19 cellular contexts compared by ENCODE assay signal in the genomic region with DNA sequence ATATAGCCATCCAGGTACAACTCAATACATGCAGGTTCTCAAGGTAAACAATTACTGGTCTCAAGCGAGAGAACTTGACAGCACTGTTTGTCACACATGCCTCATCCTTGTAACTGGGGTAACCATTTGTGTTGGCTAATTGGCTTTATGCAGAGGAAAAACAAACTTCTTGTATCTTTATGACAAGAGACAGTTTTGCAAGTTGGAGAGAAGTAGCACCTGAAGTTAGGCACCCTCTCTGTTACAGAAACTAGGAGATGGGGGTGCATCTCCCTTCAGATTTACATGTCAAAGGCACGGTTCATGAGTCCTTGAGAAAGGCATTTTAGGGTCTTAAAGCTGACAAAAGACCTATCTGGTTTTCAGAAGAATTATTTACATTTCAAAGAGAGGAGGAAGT.
A peak's percentile ranks its signal among the peaks of the same experiment; 100 is the strongest.
DNase-seq lines count a peak whose midpoint lies in the region; ATAC-seq and TF ChIP-seq lines count a peak whose summit lies in the region.
"Had no signal": no experiment of that assay in that cellular context is flagged by ENCODE, and none has a peak within 500 bp of the region (broad histone marks: within the 10 kb centered on the region; RNA-seq: fewer than 3 reads in every experiment).

No MANE protein-coding gene starts in this region.

- no peaks in the 10 kb centered on the region for H4K20me1 ChIP-seq in H9 (ENCODE audit: control insufficient read depth, insufficient read depth, insufficient read length)

- TF ChIP-seq CTCF in H9 (conservative IDR thresholded peaks at IDR 0.05) (no peak), WERI-Rb-1 (IDR thresholded peaks at IDR 0.05; ENCODE audit: low read depth, low read length) (no peak)
- TF ChIP-seq CTCF in CD8-positive, alpha-beta T cell (IDR thresholded peaks at IDR 0.05), result no peak

- WGBS in H9 (ENCODE audit: extremely low coverage, insufficient read length, low lambda C conversion rate), result no CpG with 5 or more reads among the region's 2 CpGs
- no CpG with 5 or more reads among the region's 2 CpGs for WGBS in iPS DF 6.9 (ENCODE audit: insufficient coverage, insufficient read length)

- H4K91ac ChIP-seq in H9 (ENCODE audit: insufficient read length, low read depth, low read length), result no peak overlapping the region

- no peak overlapping the region for H2BK5ac ChIP-seq in H9 (ENCODE audit: insufficient read length, low read length)

- H2BK120ac ChIP-seq in H9 (ENCODE audit: low read depth, low read length, poor library complexity, severe bottlenecking), result no peak overlapping the region

- H2BK15ac ChIP-seq in H9 (ENCODE audit: low read depth, low read length), result no peak overlapping the region

- H2BK20ac ChIP-seq in H9 (ENCODE audit: low read depth, low read length, poor library complexity, severe bottlenecking), result no peak overlapping the region

- no peaks in the 10 kb centered on the region for H3K23me2 ChIP-seq in H9 (ENCODE audit: insufficient read length, low read depth, low read length, poor library complexity, severe bottlenecking)

- ATAC-seq in CD8-positive, alpha-beta T cell, result no peak
- ATAC-seq: SK-N-SH treated with all-trans-retinoic acid at 6 μM for 48 hours had no signal

- H3K27me3 ChIP-seq in H9 (ENCODE audit: insufficient read depth, low read length), result peaks cover 4% of the 10 kb centered on the region; the same call in 1 of the 2 replicates
- no peaks in the 10 kb centered on the region for H3K27me3 ChIP-seq in WERI-Rb-1 (ENCODE audit: insufficient read depth, low read depth, severe bottlenecking)
- peaks cover 12% of the 10 kb centered on the region; the same call in 1 of the 2 replicates for H3K27me3 ChIP-seq in iPS DF 6.9 (ENCODE audit: control insufficient read depth, insufficient read depth, low read length)
- no peaks in the 10 kb centered on the region for H3K27me3 ChIP-seq in CD8-positive, alpha-beta T cell (ENCODE audit: insufficient read depth, low read length)

- H3K18ac ChIP-seq in H9 (ENCODE audit: insufficient read length, low read depth, low read length), result no peak overlapping the region

- H3K4me3 ChIP-seq in WERI-Rb-1 (ENCODE audit: low read depth, low read length) (no peak overlapping the region), iPS DF 6.9 (ENCODE audit: low read length) (no peak overlapping the region)
- no peak overlapping the region for H3K4me3 ChIP-seq in CD8-positive, alpha-beta T cell (ENCODE audit: low read depth, low read length)

- peak overlapping the region; percentile 40 for H3K4me2 ChIP-seq in H9 (ENCODE audit: insufficient read depth, insufficient read length, low read length)
- H3K4me2 ChIP-seq: KMS-11 had no signal

- H3K23ac ChIP-seq in H9 (ENCODE audit: insufficient read length, low read depth, low read length), result no peak overlapping the region

- H2BK12ac ChIP-seq in H9 (ENCODE audit: insufficient read length, low read depth, low read length), result no peak overlapping the region

- H3K4me1 ChIP-seq in H9 (ENCODE audit: insufficient read depth, low read length) (no peaks in the 10 kb centered on the region), iPS DF 6.9 (ENCODE audit: control insufficient read depth, insufficient read depth, low read length) (peaks cover 3% of the 10 kb centered on the region; the same call in 1 of the 2 replicates)
- no peaks in the 10 kb centered on the region for H3K4me1 ChIP-seq in CD8-positive, alpha-beta T cell (ENCODE audit: insufficient read depth, low read length)

- in situ Hi-C loops in ACHN (cut with HindIII; ENCODE audit: low pct_ligation_motif_present, low pct_unique_long_range_greater_than_20kb, low sequenced_read_pairs), result no loop called here

- H3K9me3 Mint-ChIP-seq in H9, result peaks cover 3 to 18% of the 10 kb centered on the region in 2 experiments
- H3K9me3 Mint-ChIP-seq in CD8-positive, alpha-beta T cell, result no peaks in the 10 kb centered on the region

- CTCF ChIA-PET in CD8-positive, alpha-beta T cell (lab: Charles Lee), result no interaction called here

- DNase-seq in ELF-1 (ENCODE audit: low read depth, low spot score) (peak; percentile 37), H9 (peak; percentile 45), WERI-Rb-1 (no peak), iPS DF 6.9 (ENCODE audit: low read depth, low spot score) (peak; percentile 72), T-helper 9 cell (no peak), ACHN (no peak)
- no peak for DNase-seq in CD8-positive, alpha-beta T cell
- DNase-seq: C1 segment of cervical spinal cord, GDM1, NCI-H1048, NCI-H1436, NCI-H1930, NCI-H2171, NCI-H446, NCI-H526 treated with DMSO at 0.1 percent for 48 hours, SIG-M5, T-helper 1 cell had no signal

- H3K4me3 Mint-ChIP-seq in H9, result no peak overlapping the region
- H3K4me3 Mint-ChIP-seq in CD8-positive, alpha-beta T cell, result no peak overlapping the region

- H3K36me3 ChIP-seq in WERI-Rb-1, result no peaks in the 10 kb centered on the region
- no peaks in the 10 kb centered on the region for H3K36me3 ChIP-seq in iPS DF 6.9 (ENCODE audit: control insufficient read depth, insufficient read depth, low read length)
- no peaks in the 10 kb centered on the region for H3K36me3 ChIP-seq in CD8-positive, alpha-beta T cell (ENCODE audit: insufficient read depth, low read length)

- H3K14ac ChIP-seq in H9 (ENCODE audit: insufficient read depth, low read length), result no peak overlapping the region

- H3K9me3 ChIP-seq in H9 (ENCODE audit: control insufficient read depth, low read depth, low read length) (no peaks in the 10 kb centered on the region), WERI-Rb-1 (ENCODE audit: severe bottlenecking) (no peaks in the 10 kb centered on the region), iPS DF 6.9 (ENCODE audit: control insufficient read depth, insufficient read depth, low read length) (no peaks in the 10 kb centered on the region)
- no peaks in the 10 kb centered on the region for H3K9me3 ChIP-seq in CD8-positive, alpha-beta T cell (ENCODE audit: low read length)

- peaks cover 14 to 17% of the 10 kb centered on the region in 2 experiments for H3K4me1 Mint-ChIP-seq in H9
- peaks cover 3% of the 10 kb centered on the region for H3K4me1 Mint-ChIP-seq in CD8-positive, alpha-beta T cell (ENCODE audit: low read depth)

- H2AFZ ChIP-seq in H9 (ENCODE audit: low read length), result no peak overlapping the region

- H3K27ac Mint-ChIP-seq in H9, result peak overlapping the region in 2 of 3 experiments; percentile 8 to 51; a peak in 3 of 7 replicates
- no peak overlapping the region for H3K27ac Mint-ChIP-seq in CD8-positive, alpha-beta T cell

- H4K5ac ChIP-seq in H9 (ENCODE audit: insufficient read length, low read depth, low read length), result no peak overlapping the region

- POLR2A ChIA-PET in CD8-positive, alpha-beta T cell (lab: Charles Lee), result no interaction called here

- H3K79me2 ChIP-seq in H9 (ENCODE audit: insufficient read depth, low read length), result no peaks in the 10 kb centered on the region

- no peak overlapping the region for H3T11ph ChIP-seq in H9 (ENCODE audit: low read length)

- H3K79me1 ChIP-seq in H9 (ENCODE audit: insufficient read depth, low read depth, low read length, poor library complexity, severe bottlenecking), result no peaks in the 10 kb centered on the region

- H3K27ac ChIP-seq in H9 (ENCODE audit: insufficient read length, low read depth, low read length) (no peak overlapping the region), WERI-Rb-1 (peak overlapping the region; percentile 74), iPS DF 6.9 (ENCODE audit: low read length) (no peak overlapping the region)
- no peak overlapping the region for H3K27ac ChIP-seq in CD8-positive, alpha-beta T cell (ENCODE audit: low read depth, low read length)
- H3K27ac ChIP-seq: KMS-11 had no signal

- H3K9ac ChIP-seq in H9 (ENCODE audit: extremely low read depth, insufficient read length, low read length), result no peak overlapping the region
- H3K9ac ChIP-seq: KMS-11 had no signal

- peaks cover 68% of the 10 kb centered on the region for H3K27me3 Mint-ChIP-seq in H9 (ENCODE audit: low read depth)
- no peaks in the 10 kb centered on the region for H3K27me3 Mint-ChIP-seq in CD8-positive, alpha-beta T cell (ENCODE audit: low read depth)

- peaks cover 0 to 18% (median 9%) of the 10 kb centered on the region in 3 experiments; a peak in 4 of 7 replicates for H3K36me3 Mint-ChIP-seq in H9 (ENCODE audit: insufficient read depth in 1 of 3, low read depth in 3 of 3)
- H3K36me3 Mint-ChIP-seq in CD8-positive, alpha-beta T cell, result no peaks in the 10 kb centered on the region

- no peak overlapping the region for H3K4ac ChIP-seq in H9 (ENCODE audit: low read depth, low read length)

- H2AK5ac ChIP-seq in H9 (ENCODE audit: insufficient read length, low read length), result no peak overlapping the region

- no peak overlapping the region for H4K8ac ChIP-seq in H9 (replicated peaks; ENCODE audit: insufficient read length, low read depth, low read length)

- intact Hi-C loops in CD8-positive, alpha-beta T cell (cut with DNase I, micrococcal nuclease), result no loop called here

- no peak overlapping the region for H3K56ac ChIP-seq in H9 (ENCODE audit: insufficient read length, low read depth, low read length)

Comparison
In these comparisons a context has a peak if more than half of its experiments do, and no peak if none do; other contexts are left out.
1. DNase-seq: peak in ELF-1 (single experiment), H9 (single experiment) and iPS DF 6.9 (single experiment); none in WERI-Rb-1 (single experiment), T-helper 9 cell (single experiment), ACHN (single experiment) and CD8-positive, alpha-beta T cell (0 of 7).